Comparison of ENCODE assay signal across 25 cellular contexts in genomic region chr19:47144630-47145029, GRCh38.
"Had no signal": no experiment of that assay in that cellular context is flagged by ENCODE, and none has a peak within 500 bp of the region (broad histone marks: within the 10 kb centered on the region; RNA-seq: fewer than 3 reads in every experiment).

No MANE protein-coding gene starts in this region.

- DNase-seq: effector memory CD8-positive, alpha-beta T cell; foreskin fibroblast; gastrocnemius medialis; heart left ventricle; kidney; naive B cell; pancreas; right lobe of liver; stimulated activated CD4-positive, alpha-beta T cell treated with anti-CD3 and anti-CD28 coated beads, Interleukin-12 subunit alpha, Interleukin-12 subunit beta, amount 100 ng/mL, for 4 hours; stimulated activated CD4-positive, alpha-beta T cell treated with anti-CD3 and anti-CD28 coated beads, Interleukin-1b, Interleukin-23, amount 100 ng/mL, for 48 hours; stimulated activated CD4-positive, alpha-beta T cell treated with anti-CD3 and anti-CD28 coated beads, Interleukin-4, amount 100 ng/mL, for 1 hour; stimulated activated CD8-positive, alpha-beta memory T cell treated with anti-CD3 and anti-CD28 coated beads, Interleukin-4, amount 100 ng/mL, for 48 hours; stimulated activated naive CD4-positive, alpha-beta T cell; stimulated activated naive CD8-positive, alpha-beta T cell treated with anti-CD3 and anti-CD28 coated beads, Interleukin-15, amount 100 ng/mL, for 72 hours had no signal

- H3K4me3 ChIP-seq: coronary artery, gastrocnemius medialis, heart left ventricle, hepatocyte, lung, pancreas, right lobe of liver, smooth muscle cell, suprapubic skin had no signal

- H3K27ac Mint-ChIP-seq: memory B cell; naive B cell; natural killer cell treated with Interleukin-12 subunit alpha and Interleukin-12 subunit beta and Interleukin-15 and Interleukin-18, amount 100 ng/mL, for 72 hours; type B pancreatic cell had no signal

- H3K4me3 Mint-ChIP-seq: effector memory CD8-positive, alpha-beta T cell; memory B cell; naive B cell; natural killer cell treated with Interleukin-12 subunit alpha and Interleukin-12 subunit beta and Interleukin-15 and Interleukin-18, amount 100 ng/mL, for 72 hours; neural crest cell; stimulated activated naive CD8-positive, alpha-beta T cell treated with anti-CD3 and anti-CD28 coated beads, Interleukin-15, amount 100 ng/mL, for 72 hours; type B pancreatic cell had no signal

- H3K4me1 ChIP-seq: pancreas, right lobe of liver had no signal

- ATAC-seq: effector memory CD8-positive, alpha-beta T cell; gastrocnemius medialis; heart left ventricle; left lobe of liver; natural killer cell treated with Interleukin-12 subunit alpha and Interleukin-12 subunit beta and Interleukin-15 and Interleukin-18, amount 100 ng/mL, for 72 hours; pancreas; right lobe of liver; stimulated activated naive CD8-positive, alpha-beta T cell treated with anti-CD3 and anti-CD28 coated beads, Interleukin-15, amount 100 ng/mL, for 72 hours had no signal

- H3K9me3 Mint-ChIP-seq: effector memory CD8-positive, alpha-beta T cell; memory B cell; naive B cell; natural killer cell treated with Interleukin-12 subunit alpha and Interleukin-12 subunit beta and Interleukin-15 and Interleukin-18, amount 100 ng/mL, for 72 hours; neural crest cell; type B pancreatic cell had no signal

- H3K4me2 ChIP-seq: hepatocyte, smooth muscle cell had no signal

- H3K27ac ChIP-seq: coronary artery, gastrocnemius medialis, hepatocyte, neutrophil, pancreas, right lobe of liver, suprapubic skin had no signal

- H3K27me3 ChIP-seq: gastrocnemius medialis, heart left ventricle, hepatocyte, neutrophil, pancreas, right lobe of liver, suprapubic skin had no signal

- H3K27me3 Mint-ChIP-seq: effector memory CD8-positive, alpha-beta T cell; memory B cell; naive B cell; natural killer cell treated with Interleukin-12 subunit alpha and Interleukin-12 subunit beta and Interleukin-15 and Interleukin-18, amount 100 ng/mL, for 72 hours; stimulated activated naive CD8-positive, alpha-beta T cell treated with anti-CD3 and anti-CD28 coated beads, Interleukin-15, amount 100 ng/mL, for 72 hours; type B pancreatic cell had no signal

- H2AFZ ChIP-seq: hepatocyte had no signal

- H3K9me3 ChIP-seq: gastrocnemius medialis, heart left ventricle, neutrophil, pancreas, right lobe of liver, suprapubic skin had no signal
